In genomic region chr3:24521306-24522154, GRCh38 we compare ENCODE assay signal across 8 cellular contexts. TPM values are rescaled to one million over a fixed set of nuclear protein-coding genes. Genes with fewer than 3 reads are reported as not detected.
A peak's percentile ranks its signal among the peaks of the same experiment; 100 is the strongest.
DNase-seq lines count a peak whose midpoint lies in the region; ATAC-seq lines count a peak whose summit lies in the region.

No MANE protein-coding gene starts in this region.

- H3K36me3 Mint-ChIP-seq in immature natural killer cell, result peaks cover 0 to 7% (median 3%) of the 10 kb centered on the region in 3 donors

- H3K9me3 ChIP-seq in HUES64 (ENCODE audit: insufficient read depth, low read depth, low read length), result no peaks in the 10 kb centered on the region

- ATAC-seq in GM21515 (IDR thresholded peaks at IDR 0.05; ENCODE audit: unreplicated experiment) (no peak), GM21619 (IDR thresholded peaks at IDR 0.05; ENCODE audit: unreplicated experiment) (no peak)

- no peak overlapping the region; the same call in 1 of the 2 replicates for H3K27ac ChIP-seq in HUES64 (ENCODE audit: low read depth, low read length)

- H3K9me3 Mint-ChIP-seq in immature natural killer cell, result peaks cover 0 to 13% (median 5%) of the 10 kb centered on the region in 6 donors

- WGBS in HUES64, result under 1% methylated on average over 86 of the region's 86 CpGs

- peaks cover 29% of the 10 kb centered on the region for H3K4me1 ChIP-seq in HUES64 (ENCODE audit: insufficient read depth, low read length)

- in situ Hi-C loops in T47D (cut with HindIII; ENCODE audit: low pct_unique_long_range_greater_than_20kb, low sequenced_read_pairs), result no loop called here

- DNase-seq in COLO668 (lab: John Stamatoyannopoulos, UW; ENCODE audit: unreplicated experiment) (peak; percentile 31), T47D (ENCODE audit: low read depth in 1 of 2, low spot score in 1 of 2) (peak; percentile 21 to 66), immature natural killer cell (peak in 2 of 3 donors; percentile 2 to 11), skeletal muscle cell (ENCODE audit: low read depth) (no peak)
- no peak for DNase-seq in stimulated activated CD4-positive, alpha-beta T cell treated with anti-CD3 and anti-CD28 coated beads, Interleukin-15, amount 100 ng/mL, for 24 hours

- H3K36me3 ChIP-seq in HUES64 (ENCODE audit: insufficient read depth, low read length), result no peaks in the 10 kb centered on the region

- H3K4me3 ChIP-seq in HUES64 (ENCODE audit: low read length), result peak overlapping the region; percentile 67
- peak overlapping the region; percentile 51 for H3K4me3 ChIP-seq in skeletal muscle cell (ENCODE audit: low read depth, low read length)

- H3K4me1 Mint-ChIP-seq in immature natural killer cell, result peaks cover 2 to 6% of the 10 kb centered on the region in 2 donors

- peak overlapping the region; percentile 58; the same call in 1 of the 2 replicates for H3K9ac ChIP-seq in HUES64 (ENCODE audit: low read depth, low read length)

- no peak overlapping the region for H3K27ac Mint-ChIP-seq in immature natural killer cell

- peaks cover 80% of the 10 kb centered on the region for H3K27me3 ChIP-seq in HUES64 (ENCODE audit: insufficient read depth, low read length)

- peaks cover 14 to 23% (median 21%) of the 10 kb centered on the region in 3 donors for H3K27me3 Mint-ChIP-seq in immature natural killer cell (ENCODE audit: low read depth in 3 of 3)

- H3K4me3 Mint-ChIP-seq in immature natural killer cell, result peak overlapping the region; percentile 1 to 59 (median 57)

RNA-seq across cellular contexts. Expression of gene THRB, which starts 26.9 kb away (rescaled TPM):
- polyA plus RNA-seq in HUES64 (2013, experiment 1 of 2), result 0.85 TPM
- 1.3 TPM for polyA plus RNA-seq in HUES64 (2013, experiment 2 of 2)
- polyA plus RNA-seq in immature natural killer cell, result not detected

Comparison
In these comparisons a context has a peak if more than half of its experiments do, and no peak if none do; other contexts are left out.
1. DNase-seq: peak in COLO668 (single experiment), T47D (2 of 2) and immature natural killer cell (2 of 3); none in skeletal muscle cell (single experiment) and stimulated activated CD4-positive, alpha-beta T cell treated with anti-CD3 and anti-CD28 coated beads, Interleukin-15, amount 100 ng/mL, for 24 hours (single experiment).